ENCODE assay signal across 17 cellular contexts in the genomic region with DNA sequence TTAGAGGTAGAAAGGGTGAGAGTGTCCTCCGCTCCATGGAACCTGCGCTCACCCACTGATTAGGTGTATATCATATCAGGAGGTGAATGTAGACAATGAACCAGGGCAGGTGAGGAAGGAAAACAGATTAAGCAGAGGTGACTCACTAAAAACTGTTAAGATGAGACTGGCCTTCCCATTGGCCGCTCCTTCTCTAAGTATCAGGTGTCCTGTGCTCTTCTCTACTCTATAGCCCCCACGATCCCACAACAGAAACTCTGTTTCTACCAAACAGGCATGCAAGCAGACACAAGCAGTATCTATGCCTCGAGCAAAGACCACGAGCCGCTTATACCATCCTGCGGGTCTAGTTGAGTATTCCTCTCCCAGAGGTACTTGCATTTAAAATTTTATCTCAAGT.
DNase-seq lines count a peak whose midpoint lies in the region; ATAC-seq and TF ChIP-seq lines count a peak whose summit lies in the region.
"Had no signal": no experiment of that assay in that cellular context is flagged by ENCODE, and none has a peak within 500 bp of the region (broad histone marks: within the 10 kb centered on the region; RNA-seq: fewer than 3 reads in every experiment).

No MANE protein-coding gene starts in this region.

- no peak overlapping the region for H3K4me3 Mint-ChIP-seq in activated T-helper 2 cell treated with anti-CD3 and anti-CD28 coated beads, Interferon-gamma antibody, Interleukin-2, Interleukin-4, amounts not matched to agents 10 μg/mL and 5 μg/mL and 100 μg/mL, durations not matched to agents 14 hours and 24 hours and 36 hours (ENCODE audit: low read depth)
- no peak overlapping the region for H3K4me3 Mint-ChIP-seq in stimulated activated naive B cell treated with anti-CD40 and anti-IgM and Interleukin-4, amounts not matched to agents 10 μg/mL and 1 μg/mL and 100 μg/mL, for 72 hours
- H3K4me3 Mint-ChIP-seq: CD8-positive, alpha-beta memory T cell; HFFc6 had no signal

- CTCF ChIA-PET in RWPE1 (lab: Yijun Ruan, JAX): no interaction called here

- no peaks in the 10 kb centered on the region for H3K36me3 Mint-ChIP-seq in activated T-helper 2 cell treated with anti-CD3 and anti-CD28 coated beads, Interferon-gamma antibody, Interleukin-2, Interleukin-4, amounts not matched to agents 10 μg/mL and 5 μg/mL and 100 μg/mL, durations not matched to agents 14 hours and 24 hours and 36 hours (ENCODE audit: low read depth)
- no peaks in the 10 kb centered on the region for H3K36me3 Mint-ChIP-seq in stimulated activated naive B cell treated with anti-CD40 and anti-IgM and Interleukin-4, amounts not matched to agents 10 μg/mL and 1 μg/mL and 100 μg/mL, for 72 hours
- H3K36me3 Mint-ChIP-seq: CD8-positive, alpha-beta memory T cell had no signal

- no peak for TF ChIP-seq CTCF in esophagus muscularis mucosa (IDR thresholded peaks at IDR 0.05)
- no peak for TF ChIP-seq CTCF in RWPE1 (conservative IDR thresholded peaks at IDR 0.05; ENCODE audit: low read depth)

- H3K9me3 Mint-ChIP-seq in activated T-helper 2 cell treated with anti-CD3 and anti-CD28 coated beads, Interferon-gamma antibody, Interleukin-2, Interleukin-4, amounts not matched to agents 10 μg/mL and 5 μg/mL and 100 μg/mL, durations not matched to agents 14 hours and 24 hours and 36 hours: no peaks in the 10 kb centered on the region
- no peaks in the 10 kb centered on the region for H3K9me3 Mint-ChIP-seq in stimulated activated naive B cell treated with anti-CD40 and anti-IgM and Interleukin-4, amounts not matched to agents 10 μg/mL and 1 μg/mL and 100 μg/mL, for 72 hours
- H3K9me3 Mint-ChIP-seq: HFFc6 had no signal

- WGBS in esophagus muscularis mucosa: 92% methylated on average over 8 of the region's 8 CpGs

- no peak for TF ChIP-seq EP300 in esophagus muscularis mucosa (IDR thresholded peaks at IDR 0.05)

- H3K36me3 ChIP-seq in esophagus muscularis mucosa: no peaks in the 10 kb centered on the region
- H3K36me3 ChIP-seq: BLaER1 had no signal

- H3K4me1 Mint-ChIP-seq in activated T-helper 2 cell treated with anti-CD3 and anti-CD28 coated beads, Interferon-gamma antibody, Interleukin-2, Interleukin-4, amounts not matched to agents 10 μg/mL and 5 μg/mL and 100 μg/mL, durations not matched to agents 14 hours and 24 hours and 36 hours (ENCODE audit: low read depth): no peaks in the 10 kb centered on the region
- H3K4me1 Mint-ChIP-seq in stimulated activated naive B cell treated with anti-CD40 and anti-IgM and Interleukin-4, amounts not matched to agents 10 μg/mL and 1 μg/mL and 100 μg/mL, for 72 hours: no peaks in the 10 kb centered on the region
- H3K4me1 Mint-ChIP-seq: CD8-positive, alpha-beta memory T cell had no signal

- H3K27ac ChIP-seq in esophagus muscularis mucosa (replicated peaks in 1 of 4) (no peak overlapping the region), RWPE1 (no peak overlapping the region)
- H3K27ac ChIP-seq: BLaER1, HL-60 had no signal

- peak; percentile 22 for DNase-seq in COLO668 (lab: John Stamatoyannopoulos, UW; ENCODE audit: unreplicated experiment)
- peak; percentile 37 for DNase-seq in SW480 (ENCODE audit: low spot score)
- DNase-seq in esophagus muscularis mucosa (ENCODE audit: extremely low spot score): peak; percentile 60
- DNase-seq in kidney tubule cell (ENCODE audit: low spot score): peak; percentile 6
- no peak for DNase-seq in RWPE1 (ENCODE audit: low spot score)
- DNase-seq in erythroblast (lab: John Stamatoyannopoulos, UW): no peak
- no peak for DNase-seq in activated T-helper 2 cell treated with anti-CD3 and anti-CD28 coated beads, Interferon-gamma antibody, Interleukin-2, Interleukin-4, amounts not matched to agents 10 μg/mL and 5 μg/mL and 100 μg/mL, durations not matched to agents 14 hours and 24 hours and 36 hours (ENCODE audit: low spot score)
- DNase-seq in stimulated activated naive B cell treated with anti-CD40 and anti-IgM and Interleukin-4, amounts not matched to agents 10 μg/mL and 1 μg/mL and 100 μg/mL, for 72 hours: no peak
- DNase-seq: 8988T; AML-193; CD8-positive, alpha-beta memory T cell; DMS53; GF-D8; HCEC 1CT; HFFc6 had no signal

- H3K9me3 ChIP-seq in esophagus muscularis mucosa: no peaks in the 10 kb centered on the region
- H3K9me3 ChIP-seq: BLaER1 had no signal

- intact Hi-C loops in esophagus muscularis mucosa (cut with DNase I): no loop called here
- intact Hi-C loops in activated T-helper 2 cell treated with anti-CD3 and anti-CD28 coated beads, Interferon-gamma antibody, Interleukin-2, Interleukin-4, amounts not matched to agents 10 μg/mL and 5 μg/mL and 100 μg/mL, durations not matched to agents 14 hours and 24 hours and 36 hours (cut with micrococcal nuclease): no loop called here

- no peak for ATAC-seq in stimulated activated naive B cell treated with anti-CD40 and anti-IgM and Interleukin-4, amounts not matched to agents 10 μg/mL and 1 μg/mL and 100 μg/mL, for 72 hours (replicated peaks)

- H3K4me3 ChIP-seq in esophagus muscularis mucosa: no peak overlapping the region
- H3K4me3 ChIP-seq: BLaER1 had no signal

- H3K4me1 ChIP-seq in esophagus muscularis mucosa: no peaks in the 10 kb centered on the region
- H3K4me1 ChIP-seq: BLaER1 had no signal

- no peaks in the 10 kb centered on the region for H3K27me3 ChIP-seq in esophagus muscularis mucosa
- H3K27me3 ChIP-seq: BLaER1 had no signal

- H3K27ac Mint-ChIP-seq in activated T-helper 2 cell treated with anti-CD3 and anti-CD28 coated beads, Interferon-gamma antibody, Interleukin-2, Interleukin-4, amounts not matched to agents 10 μg/mL and 5 μg/mL and 100 μg/mL, durations not matched to agents 14 hours and 24 hours and 36 hours: no peak overlapping the region
- H3K27ac Mint-ChIP-seq in stimulated activated naive B cell treated with anti-CD40 and anti-IgM and Interleukin-4, amounts not matched to agents 10 μg/mL and 1 μg/mL and 100 μg/mL, for 72 hours: no peak overlapping the region
- H3K27ac Mint-ChIP-seq: HFFc6 had no signal

- H3K27me3 Mint-ChIP-seq in activated T-helper 2 cell treated with anti-CD3 and anti-CD28 coated beads, Interferon-gamma antibody, Interleukin-2, Interleukin-4, amounts not matched to agents 10 μg/mL and 5 μg/mL and 100 μg/mL, durations not matched to agents 14 hours and 24 hours and 36 hours (ENCODE audit: low read depth): peaks cover 2% of the 10 kb centered on the region
- H3K27me3 Mint-ChIP-seq in stimulated activated naive B cell treated with anti-CD40 and anti-IgM and Interleukin-4, amounts not matched to agents 10 μg/mL and 1 μg/mL and 100 μg/mL, for 72 hours: peaks cover 15 to 29% of the 10 kb centered on the region in 2 donors

- POLR2A ChIA-PET in RWPE1 (lab: Yijun Ruan, JAX; ENCODE audit: low non-redundant PET): no interaction called here

- TF ChIP-seq POLR2A in esophagus muscularis mucosa (IDR thresholded peaks at IDR 0.05; ENCODE audit: low read depth) (no peak), erythroblast (IDR thresholded peaks at IDR 0.05; ENCODE audit: low read length) (no peak)

Comparison
In these comparisons a context has a peak if more than half of its experiments do, and no peak if none do; other contexts are left out.
1. DNase-seq: peak in COLO668 (single experiment), SW480 (single experiment), esophagus muscularis mucosa (single experiment) and kidney tubule cell (single experiment); none in RWPE1 (single experiment), erythroblast (0 of 2), activated T-helper 2 cell treated with anti-CD3 and anti-CD28 coated beads, Interferon-gamma antibody, Interleukin-2, Interleukin-4, amounts not matched to agents 10 μg/mL and 5 μg/mL and 100 μg/mL, durations not matched to agents 14 hours and 24 hours and 36 hours (single experiment) and stimulated activated naive B cell treated with anti-CD40 and anti-IgM and Interleukin-4, amounts not matched to agents 10 μg/mL and 1 μg/mL and 100 μg/mL, for 72 hours (single experiment).